ENCODE assay signal across 9 cellular contexts in the genomic region with DNA sequence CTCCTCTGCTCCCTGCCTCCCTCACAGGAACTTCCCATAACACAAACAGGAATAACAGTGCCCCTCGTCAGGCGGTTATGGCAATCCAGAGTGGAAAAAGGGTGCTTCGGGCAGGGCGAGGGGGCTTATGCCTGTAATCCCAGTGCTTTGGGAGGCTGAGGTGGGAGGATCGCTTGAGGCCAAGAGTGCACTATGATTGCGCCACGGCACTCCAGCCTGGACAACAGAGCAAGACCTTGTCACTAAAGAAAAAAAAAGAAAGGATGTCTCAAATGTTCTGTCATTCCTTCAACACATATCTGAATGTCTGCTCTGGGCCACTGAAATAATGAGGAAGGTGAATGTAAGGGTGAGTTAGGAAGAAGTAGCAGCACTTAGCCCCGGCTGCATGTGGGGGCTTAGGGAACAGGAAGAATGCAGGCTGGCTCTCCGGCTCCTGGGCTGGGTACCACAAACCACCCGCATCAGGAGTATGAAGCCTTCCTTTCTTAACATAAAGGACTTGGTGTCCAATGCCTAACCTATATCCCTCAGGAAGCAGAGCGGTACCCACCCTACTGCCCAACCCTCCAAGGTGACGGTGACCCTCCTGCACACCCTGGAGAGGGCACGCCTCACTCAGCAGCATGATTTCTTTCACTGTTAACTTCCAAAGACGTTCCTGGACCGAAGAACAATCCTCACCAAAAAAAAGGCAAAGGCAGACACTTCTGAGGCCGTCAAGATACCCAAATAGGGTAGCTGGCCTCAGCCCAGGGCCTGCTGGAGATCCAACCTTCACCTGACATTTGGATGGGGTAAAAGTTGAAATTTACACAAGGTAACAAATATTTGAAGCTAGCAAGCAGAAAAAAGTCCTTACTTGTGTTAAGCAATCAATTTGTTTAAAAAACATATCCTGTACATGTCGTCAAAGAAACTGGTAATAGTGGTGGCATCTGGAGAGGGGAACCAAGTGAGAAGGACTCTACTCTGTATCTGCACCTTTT. TPM values are rescaled to one million over a fixed set of nuclear protein-coding genes. Genes with fewer than 3 reads are reported as not detected.
DNase-seq lines count a peak whose midpoint lies in the region; ATAC-seq, FAIRE-seq and TF ChIP-seq lines count a peak whose summit lies in the region.
"Had no signal": no experiment of that assay in that cellular context is flagged by ENCODE, and none has a peak within 500 bp of the region (broad histone marks: within the 10 kb centered on the region; RNA-seq: fewer than 3 reads in every experiment).

No MANE protein-coding gene starts in this region.

- BruUV-seq in K562 (replicated peaks; lab: Mats Ljungman, UMichigan), result TSS peak; percentile 12

- POLR2A ChIA-PET in K562 (lab: Yijun Ruan, JAX), result no interaction called here

- peak overlapping the region in 1 of 2 experiments; percentile 61; a peak in 2 of 4 replicates for H3K9ac ChIP-seq in K562 (ENCODE audit: insufficient read depth in 1 of 2, low read depth in 2 of 2, low read length in 2 of 2)

- H3K4me3 ChIP-seq in left ventricle myocardium inferior (peak overlapping the region; percentile 89), K562 (no peak overlapping the region), muscle layer of duodenum (ENCODE audit: low read depth in 1 of 2, low read length in 2 of 2) (peak overlapping the region; percentile 21 to 37), aorta (ENCODE audit: low read length in 2 of 2) (no peak overlapping the region)

- no peaks in the 10 kb centered on the region for H3K9me1 ChIP-seq in K562 (ENCODE audit: control insufficient read depth, insufficient read depth, low read length)

- no peak for TF ChIP-seq POLR2A in K562 (conservative IDR thresholded peaks at IDR 0.05)

- H3K36me3 ChIP-seq in left ventricle myocardium inferior, result no peaks in the 10 kb centered on the region
- H3K36me3 ChIP-seq in K562 (ENCODE audit: control insufficient read depth, insufficient read depth, low read length), result peaks cover 3% of the 10 kb centered on the region; the same call in 1 of the 3 replicates
- peaks cover 3 to 5% of the 10 kb centered on the region in 2 donors for H3K36me3 ChIP-seq in muscle layer of duodenum (ENCODE audit: control insufficient read depth in 1 of 2, insufficient read depth in 2 of 2, low read length in 2 of 2)
- no peaks in the 10 kb centered on the region for H3K36me3 ChIP-seq in aorta (ENCODE audit: control insufficient read depth in 1 of 2, insufficient read depth in 2 of 2, low read length in 1 of 2)

- ATAC-seq in left cardiac atrium, result no peak
- ATAC-seq in K562, result no peak
- ATAC-seq in aorta (ENCODE audit: low FRiP score), result no peak
- ATAC-seq in HG02678 (IDR thresholded peaks at IDR 0.05; ENCODE audit: unreplicated experiment), result no peak
- ATAC-seq in HG03460 (IDR thresholded peaks at IDR 0.05; ENCODE audit: unreplicated experiment), result no peak

- H3K27ac ChIP-seq in left ventricle myocardium inferior (replicated peaks) (peak overlapping the region; percentile 95), K562 (ENCODE audit: extremely low read depth, low read depth, low read length) (no peak overlapping the region), muscle layer of duodenum (ENCODE audit: low read length) (peak overlapping the region; percentile 86), aorta (ENCODE audit: low read depth in 1 of 2, low read length in 2 of 2) (peak overlapping the region; percentile 53 to 86)

- no peak for FAIRE-seq in K562 (lab: Jason Lieb, UNC)

- no peak overlapping the region for H2AFZ ChIP-seq in K562 (ENCODE audit: low read depth, low read length)

- in situ Hi-C loops in K562 (cut with MboI), result loop anchor here (25.0 kb wide), 1 partner anchor 824 kb away; no protein-coding TSS in a partner anchor

- intact Hi-C loops in left ventricle myocardium inferior (cut with micrococcal nuclease), result no loop called here
- intact Hi-C loops in left cardiac atrium (cut with DNase I), result no loop called here
- intact Hi-C loops in K562 (cut with micrococcal nuclease), result no loop called here
- intact Hi-C loops in aorta (cut with DNase I), result loop anchor here (5.0 kb wide), 1 partner anchor 54 kb away; no protein-coding TSS in a partner anchor

- no peak for DNase-seq in left ventricle myocardium inferior
- no peak for DNase-seq in left cardiac atrium
- DNase-seq in K562 (ENCODE audit: extremely low read depth in 1 of 4, low spot score in 3 of 4), result no peak
- DNase-seq in aorta, result no peak
- DNase-seq in NCI-H2029 (lab: John Stamatoyannopoulos, UW), result no peak
- DNase-seq: DMS 273 treated with DMSO at 0.1 percent for 48 hours had no signal

- CTCF ChIA-PET in K562 (lab: Yijun Ruan, JAX; ENCODE audit: low intra/inter-chr PET ratio), result no interaction called here

- no peak for TF ChIP-seq EP300 in K562 (IDR thresholded peaks at IDR 0.05; ENCODE audit: low read length)

- no peaks in the 10 kb centered on the region for H4K20me1 ChIP-seq in K562 (replicated peaks; ENCODE audit: control insufficient read depth, insufficient read depth, low read length)

- no peak for TF ChIP-seq RAD21 in K562 (CRISPR knock-in tag; conservative IDR thresholded peaks at IDR 0.05 in 1 of 2, IDR thresholded peaks at IDR 0.05 in 1 of 2)

- WGBS in K562 (ENCODE audit: insufficient coverage, low coverage, missing lambda C conversion rate), result 85% methylated on average over 16 of the region's 17 CpGs
- 78% methylated on average over 17 of the region's 17 CpGs for WGBS in aorta, 2 donors

- no peak overlapping the region for H3K4me2 ChIP-seq in K562 (ENCODE audit: insufficient read depth, low read length)

- H3K4me1 ChIP-seq in left ventricle myocardium inferior (peaks cover 88% of the 10 kb centered on the region), K562 (replicated peaks in 1 of 2; ENCODE audit: control insufficient read depth in 2 of 2, insufficient read depth in 2 of 2, low read length in 2 of 2) (peaks cover 18 to 48% of the 10 kb centered on the region in 2 experiments; a peak in 4 of 5 replicates), muscle layer of duodenum (ENCODE audit: control insufficient read depth in 1 of 2, insufficient read depth in 2 of 2, low read length in 2 of 2) (peaks cover 29 to 53% of the 10 kb centered on the region in 2 donors), aorta (ENCODE audit: control insufficient read depth in 1 of 2, insufficient read depth in 2 of 2, low read length in 2 of 2) (no peaks in the 10 kb centered on the region)

- H3K9me3 ChIP-seq in left ventricle myocardium inferior (replicated peaks) (no peaks in the 10 kb centered on the region), K562 (replicated peaks; ENCODE audit: control insufficient read depth, insufficient read depth, low read depth, low read length) (no peaks in the 10 kb centered on the region), muscle layer of duodenum (ENCODE audit: control insufficient read depth in 1 of 2, low read length in 2 of 2) (no peaks in the 10 kb centered on the region), aorta (ENCODE audit: control insufficient read depth, low read length) (no peaks in the 10 kb centered on the region)

- TF ChIP-seq CTCF in left ventricle myocardium inferior (IDR thresholded peaks at IDR 0.05; ENCODE audit: borderline replicate concordance) (no peak), K562 (IDR thresholded peaks at IDR 0.05 in 2 of 3, conservative IDR thresholded peaks at IDR 0.05 in 1 of 3; ENCODE audit: insufficient read depth in 2 of 3, low read depth in 1 of 3, low read length in 3 of 3) (no peak)

- peaks cover 26% of the 10 kb centered on the region for H3K79me2 ChIP-seq in K562 (ENCODE audit: control insufficient read depth, insufficient read depth, low read length)

- H3K27me3 ChIP-seq in left ventricle myocardium inferior (ENCODE audit: low read depth) (no peaks in the 10 kb centered on the region), K562 (ENCODE audit: control insufficient read depth in 2 of 2, insufficient read depth in 2 of 2, low read length in 2 of 2) (no peaks in the 10 kb centered on the region), muscle layer of duodenum (ENCODE audit: low read depth, low read length) (no peaks in the 10 kb centered on the region), aorta (ENCODE audit: control insufficient read depth in 1 of 2, insufficient read depth in 2 of 2, low read length in 1 of 2) (no peaks in the 10 kb centered on the region)

TF ChIP-seq in K562, 482 proteins besides CTCF, POLR2A, EP300 and RAD21 (continues in another document):
- no peak for TF ChIP-seq NCOA2 (IDR thresholded peaks at IDR 0.05; ENCODE audit: partially characterized antibody in 2 of 2)

RNA-seq across cellular contexts. Expression of a gene that starts 3.8 kb away (rescaled TPM):
- total RNA-seq in left ventricle myocardium inferior (73.1 TPM), left cardiac atrium (10 to 100 TPM; 56.6 to 63.5 TPM), K562 (2014; rRNA removed) (12.1 and 12.3 TPM in 2 replicates), K562 (2014; rRNA removed; fragmentation: Illumina TruSeq; extraction: Trizol) (12.3 and 13.0 TPM in 2 replicates), K562 (2015; rRNA removed; fragmentation: Illumina TruSeq; extraction: Trizol) (15.7 and 16.1 TPM in 2 replicates), K562 (2021) (29.1 and 30.9 TPM in 2 replicates), aorta (10 to 100 TPM; 62.0 to 81.4 TPM)
- total RNA-seq in K562 (2011; cell fraction: chromatin; rRNA removed; ENCODE audit: low replicate concordance), result 27.6 and 42.4 TPM in 2 replicates
- 32.0 and 35.1 TPM in 2 replicates for total RNA-seq in K562 (2011; cell fraction: nucleolus; rRNA removed)
- total RNA-seq in K562 (2011; cell fraction: nucleoplasm; rRNA removed), result 40.3 and 44.9 TPM in 2 replicates
- polyA plus RNA-seq in K562 (2011; rRNA removed) (3.6 and 4.8 TPM in 2 replicates), K562 (2014; fragmentation: Illumina TruSeq; extraction: Trizol) (17.9 and 19.0 TPM in 2 replicates), K562 (2014; fragmentation: Nextera tagmentation; extraction: Ambion mirVana) (1 to 10 TPM; 2.6 to 3.0 TPM), K562 (2014; rRNA removed) (9.6 and 10.6 TPM in 2 replicates), aorta (10 to 100 TPM; 10.9 to 56.9 TPM)
- polyA plus RNA-seq in K562 (2011; cell fraction: cytosol; rRNA removed), result 4.1 and 5.2 TPM in 2 replicates
- 7.6 and 13.2 TPM in 2 replicates for polyA plus RNA-seq in K562 (2011; cell fraction: nucleus; rRNA removed)
- 16.6 and 17.9 TPM in 2 replicates for polyA plus RNA-seq in K562 (2012)
- 8.5 and 13.9 TPM in 2 replicates for polyA minus RNA-seq in K562 (2011; rRNA and poly(A)+ RNA removed)
- polyA minus RNA-seq in K562 (2011; cell fraction: cytosol; rRNA and poly(A)+ RNA removed), result 16.5 and 22.4 TPM in 2 replicates
- polyA minus RNA-seq in K562 (2011; cell fraction: nucleus; rRNA and poly(A)+ RNA removed), result 4.4 and 5.4 TPM in 2 replicates

Comparison
In these comparisons a context has a peak if more than half of its experiments do, and no peak if none do; other contexts are left out.
1. H3K4me3 ChIP-seq: peak in left ventricle myocardium inferior (single experiment) and muscle layer of duodenum (2 of 2); none in K562 (single experiment) and aorta (0 of 2).
2. intact Hi-C loops: an anchor here in aorta (5.0 kb wide); none called in left ventricle myocardium inferior, left cardiac atrium and K562.